ENCODE assay signal across 8 cellular contexts in the genomic region with DNA sequence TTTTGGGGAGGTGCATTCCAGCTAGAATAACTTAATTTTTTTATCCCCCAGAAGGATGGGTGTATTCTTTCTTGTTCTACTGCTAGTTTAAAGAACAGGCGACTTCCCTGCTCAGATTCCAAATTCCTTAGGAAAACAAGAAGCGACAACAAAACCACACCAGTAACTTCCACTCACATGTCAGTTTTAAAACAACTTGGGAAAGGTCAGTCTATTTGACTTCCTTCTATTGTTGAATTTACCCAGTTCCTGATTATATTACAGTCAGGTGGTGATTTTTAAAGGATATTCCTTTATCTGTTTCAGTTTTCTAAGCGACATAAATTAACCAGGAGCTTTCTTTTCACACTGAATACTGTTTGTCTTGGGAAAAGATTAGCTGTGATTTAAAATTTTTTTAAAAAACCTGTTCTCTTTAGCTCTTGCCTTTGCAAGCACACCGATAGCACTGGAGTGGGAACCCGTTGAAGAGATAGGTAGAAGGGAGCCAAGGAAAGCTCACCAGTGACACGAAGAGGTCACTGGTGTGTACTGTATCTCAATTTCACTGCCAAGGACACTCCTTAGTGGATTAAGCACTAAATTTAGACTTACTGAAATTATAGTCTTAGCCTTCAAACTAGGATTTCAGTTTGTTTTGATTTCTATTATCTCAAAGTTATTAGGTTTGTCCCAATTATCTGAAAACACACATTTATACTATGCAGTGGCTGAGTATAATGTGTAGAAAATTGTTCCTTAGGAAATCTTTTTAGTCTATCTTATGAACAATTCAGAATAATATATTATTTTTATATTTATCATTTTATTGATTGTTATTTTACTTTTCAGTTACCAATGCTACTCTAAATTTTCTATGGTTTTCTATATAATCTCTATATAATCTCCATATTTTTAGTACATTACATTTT. TPM values are rescaled to one million over a fixed set of nuclear protein-coding genes. Genes with fewer than 3 reads are reported as not detected.
A peak's percentile ranks its signal among the peaks of the same experiment; 100 is the strongest.
DNase-seq lines count a peak whose midpoint lies in the region; ATAC-seq and TF ChIP-seq lines count a peak whose summit lies in the region.

No MANE protein-coding gene starts in this region.

- H3K27me3 ChIP-seq in heart right ventricle = no peaks in the 10 kb centered on the region

- no peaks in the 10 kb centered on the region for H3K9me3 Mint-ChIP-seq in activated CD8-positive, alpha-beta T cell treated with anti-CD3 and anti-CD28 coated beads, Interleukin-2, amount 10 ng/mL, durations not matched to agents 7 days and 5 days (ENCODE audit: insufficient read depth)

- DNase-seq in DMS79 (lab: John Stamatoyannopoulos, UW) (peak; percentile 62), NCI-H2171 treated with DMSO at 0.1 percent for 48 hours (lab: John Stamatoyannopoulos, UW) (peak; percentile 87), heart right ventricle (peak in 1 of 2 donors; percentile 54), pulmonary artery endothelial cell (ENCODE audit: low read depth, low spot score) (peak; percentile 75), posterior vena cava (ENCODE audit: low spot score) (no peak)
- no peak for DNase-seq in activated CD8-positive, alpha-beta T cell treated with anti-CD3 and anti-CD28 coated beads, Interleukin-2, amount 10 ng/mL, durations not matched to agents 7 days and 5 days

- peak overlapping the region in 5 of 10 donors; percentile 1 to 39 (median 14) for H3K4me3 ChIP-seq in heart right ventricle

- peak; percentile 98 for ATAC-seq in GM19452 (IDR thresholded peaks at IDR 0.05; ENCODE audit: unreplicated experiment)
- ATAC-seq in HG03342 (IDR thresholded peaks at IDR 0.05; ENCODE audit: unreplicated experiment) = peak; percentile 99
- peak; percentile 84 for ATAC-seq in activated CD8-positive, alpha-beta T cell treated with anti-CD3 and anti-CD28 coated beads, Interleukin-2, amount 10 ng/mL, durations not matched to agents 7 days and 5 days
- ATAC-seq in heart right ventricle = peak; percentile 91 to 100 (median 98)

- H3K4me1 Mint-ChIP-seq in activated CD8-positive, alpha-beta T cell treated with anti-CD3 and anti-CD28 coated beads, Interleukin-2, amount 10 ng/mL, durations not matched to agents 7 days and 5 days (ENCODE audit: low read depth) = no peaks in the 10 kb centered on the region

- H3K9me3 ChIP-seq in heart right ventricle = no peaks in the 10 kb centered on the region

- POLR2A ChIA-PET in activated CD8-positive, alpha-beta T cell treated with anti-CD3 and anti-CD28 coated beads, Interleukin-2, amount 10 ng/mL, durations not matched to agents 7 days and 5 days (lab: Charles Lee) = no interaction called here

- intact Hi-C loops in heart right ventricle (cut with DNase I) (loop anchor here in 1 of 10 donors (10.0 kb wide), 1 partner anchor 1095 kb away; no protein-coding TSS in a partner anchor), posterior vena cava (cut with DNase I) (no loop called here)

- H3K36me3 Mint-ChIP-seq in activated CD8-positive, alpha-beta T cell treated with anti-CD3 and anti-CD28 coated beads, Interleukin-2, amount 10 ng/mL, durations not matched to agents 7 days and 5 days (ENCODE audit: low read depth) = no peaks in the 10 kb centered on the region

- no peaks in the 10 kb centered on the region for H3K36me3 ChIP-seq in heart right ventricle

- TF ChIP-seq CTCF in heart right ventricle (IDR thresholded peaks at IDR 0.05) = peak; percentile 45 to 84 (median 72)

- H3K4me3 Mint-ChIP-seq in activated CD8-positive, alpha-beta T cell treated with anti-CD3 and anti-CD28 coated beads, Interleukin-2, amount 10 ng/mL, durations not matched to agents 7 days and 5 days = no peak overlapping the region

- peaks cover 33% of the 10 kb centered on the region for H3K27me3 Mint-ChIP-seq in activated CD8-positive, alpha-beta T cell treated with anti-CD3 and anti-CD28 coated beads, Interleukin-2, amount 10 ng/mL, durations not matched to agents 7 days and 5 days (ENCODE audit: low read depth)

- CTCF ChIA-PET in activated CD8-positive, alpha-beta T cell treated with anti-CD3 and anti-CD28 coated beads, Interleukin-2, amount 10 ng/mL, durations not matched to agents 7 days and 5 days (lab: Charles Lee) = interaction anchor here (1.0 to 1.2 kb wide), 4 partner anchors 9 to 1696 kb away, joined by 3 to 5 read pairs (median 4); no protein-coding TSS in a partner anchor

- no peak overlapping the region for H3K27ac Mint-ChIP-seq in activated CD8-positive, alpha-beta T cell treated with anti-CD3 and anti-CD28 coated beads, Interleukin-2, amount 10 ng/mL, durations not matched to agents 7 days and 5 days

- peaks cover 0 to 18% (median 7%) of the 10 kb centered on the region in 9 donors for H3K4me1 ChIP-seq in heart right ventricle

- H3K27ac ChIP-seq in heart right ventricle = peak overlapping the region in 8 of 10 donors; percentile 3 to 64 (median 38)

- WGBS in heart right ventricle, 2 donors = 19% methylated on average over 6 of the region's 6 CpGs

RNA-seq across cellular contexts. Expression of gene MARCKS, which starts 22.3 kb away (rescaled TPM):
- under 1 TPM; 0.05 to 0.08 TPM for total RNA-seq in activated CD8-positive, alpha-beta T cell treated with anti-CD3 and anti-CD28 coated beads, Interleukin-2, amount 10 ng/mL, durations not matched to agents 7 days and 5 days
- total RNA-seq in heart right ventricle = 10 to 100 TPM; 12.9 to 65.2 (median 16.1) TPM
- polyA plus RNA-seq in heart right ventricle = 10 to 100 TPM in 1 of 2 donors, 1 to 10 TPM in 1; 6.7 to 12.3 TPM
- 171 TPM in 2 replicates for total RNA-seq in pulmonary artery endothelial cell
- 10 to 100 TPM; 49.6 to 69.2 TPM for total RNA-seq in posterior vena cava

Comparison
In these comparisons a context has a peak if more than half of its experiments do, and no peak if none do; other contexts are left out.
1. DNase-seq: peak in DMS79 (single experiment), NCI-H2171 treated with DMSO at 0.1 percent for 48 hours (single experiment) and pulmonary artery endothelial cell (single experiment); none in activated CD8-positive, alpha-beta T cell treated with anti-CD3 and anti-CD28 coated beads, Interleukin-2, amount 10 ng/mL, durations not matched to agents 7 days and 5 days (single experiment) and posterior vena cava (single experiment).
2. RNA of gene MARCKS, which starts 22.3 kb away (total RNA-seq): 171 TPM in pulmonary artery endothelial cell, 49.6 to 69.2 TPM in posterior vena cava and 12.9 to 65.2 TPM in heart right ventricle; 0.05 to 0.08 TPM in activated CD8-positive, alpha-beta T cell treated with anti-CD3 and anti-CD28 coated beads, Interleukin-2, amount 10 ng/mL, durations not matched to agents 7 days and 5 days; every median in the first group is over 10 times any median in the second.
3. Peak in every context shown above with its lines, with median percentiles within 50 percentile points of each other: ATAC-seq.